In the genomic region with DNA sequence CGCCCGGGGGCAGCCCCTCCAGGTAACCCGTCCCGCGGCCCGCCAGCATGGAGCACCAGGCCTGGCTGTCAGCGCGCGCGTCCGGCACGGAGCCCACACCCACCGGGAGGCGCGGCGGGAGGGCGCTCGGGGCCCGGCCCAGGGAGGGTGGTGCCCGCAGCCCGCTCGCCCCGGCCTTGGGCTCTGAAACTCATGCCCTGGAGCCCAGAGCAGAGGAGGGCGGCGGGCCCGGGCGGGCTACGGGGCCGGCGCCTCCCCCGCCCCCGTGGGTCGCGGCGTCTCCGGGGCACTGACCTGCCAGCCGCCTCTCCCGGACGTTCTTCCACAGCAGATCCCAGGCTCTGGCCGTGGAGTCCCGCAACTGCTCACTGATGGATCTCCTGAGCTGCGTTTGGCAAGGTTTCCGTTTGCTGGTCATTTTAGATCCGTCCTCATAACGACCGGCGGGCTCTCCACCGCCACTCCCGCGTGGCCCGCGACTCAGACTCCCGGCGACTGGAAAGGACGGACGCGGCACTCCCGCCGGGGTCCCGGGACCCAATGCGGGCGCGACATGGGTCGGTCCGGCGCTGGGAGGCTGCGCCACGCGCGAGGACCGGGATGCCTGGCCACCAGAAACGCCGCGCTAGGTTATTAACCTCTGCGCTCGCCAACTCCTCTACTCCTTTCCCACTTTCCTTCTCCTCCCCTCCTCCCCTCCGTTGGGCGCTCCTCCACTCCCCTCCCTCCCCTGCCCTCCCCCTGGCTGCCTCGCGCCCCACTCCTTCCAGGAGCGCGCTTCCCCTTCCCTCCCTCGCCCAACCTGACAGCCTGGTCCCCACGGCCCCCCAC, we compare ENCODE assay signal across 8 cellular contexts.
DNase-seq lines count a peak whose midpoint lies in the region; ATAC-seq and TF ChIP-seq lines count a peak whose summit lies in the region.

No MANE protein-coding gene starts in this region.

- peak overlapping the region; percentile 79 to 80 for H4K8ac ChIP-seq in IMR-90 (ENCODE audit: low read depth in 2 of 2, low read length in 2 of 2)

- dilution Hi-C loops in IMR-90 (cut with HindIII; ENCODE audit: low sequenced_read_pairs, unreplicated experiment), result no loop called here

- peak overlapping the region; percentile 92 for H3K4ac ChIP-seq in IMR-90 (ENCODE audit: low read depth, low read length)

- peak overlapping the region; percentile 93 for H2BK5ac ChIP-seq in IMR-90 (ENCODE audit: low read depth, low read length, poor library complexity, severe bottlenecking)

- H2BK20ac ChIP-seq in IMR-90 (ENCODE audit: low read depth, low read length), result peak overlapping the region; percentile 95

- H3K9me3 Mint-ChIP-seq in endothelial cell (ENCODE audit: unreplicated experiment), result no peaks in the 10 kb centered on the region
- no peaks in the 10 kb centered on the region for H3K9me3 Mint-ChIP-seq in CD8-positive, alpha-beta memory T cell

- intact Hi-C loops in IMR-90 (cut with micrococcal nuclease), result loop anchor here (1.0 to 5.0 kb wide), 3 partner anchors 123 to 192 kb away; no protein-coding TSS in a partner anchor

- CTCF ChIA-PET in IMR-90 (lab: Yijun Ruan, JAX), result no interaction called here
- CTCF ChIA-PET in CD8-positive, alpha-beta memory T cell (lab: Charles Lee), result no interaction called here

- POLR2A ChIA-PET in IMR-90 (lab: Charles Lee; ENCODE audit: unreplicated experiment), result interaction anchor here (0.7 kb wide), 1 partner anchor 46 kb away, joined by 12 read pairs; no protein-coding TSS in a partner anchor
- POLR2A ChIA-PET in CD8-positive, alpha-beta memory T cell (lab: Charles Lee), result no interaction called here

- in situ Hi-C loops in IMR-90 (cut with MboI; ENCODE audit: low sequenced_read_pairs), result loop anchor here (10.0 kb wide), 1 partner anchor 185 kb away; no protein-coding TSS in a partner anchor

- TF ChIP-seq CTCF in IMR-90 (conservative IDR thresholded peaks at IDR 0.05; ENCODE audit: low read depth, low read length) (no peak), endothelial cell (IDR thresholded peaks at IDR 0.05; ENCODE audit: unreplicated experiment) (no peak), upper lobe of left lung (IDR thresholded peaks at IDR 0.05) (peak in 1 of 6 experiments; percentile 5)

- ATAC-seq in IMR-90 (ENCODE audit: low read depth) (peak; percentile 70), upper lobe of left lung (ENCODE audit: low FRiP score in 2 of 2) (peak; percentile 78 to 86)

- peak overlapping the region; percentile 96 for H3K9ac ChIP-seq in IMR-90 (ENCODE audit: low read depth, low read length)

- H3K27me3 Mint-ChIP-seq in endothelial cell (ENCODE audit: unreplicated experiment), result peaks cover 5% of the 10 kb centered on the region
- H3K27me3 Mint-ChIP-seq in CD8-positive, alpha-beta memory T cell, result peaks cover 25 to 56% of the 10 kb centered on the region in 2 donors

- TF ChIP-seq POLR2A in IMR-90 (IDR thresholded peaks at IDR 0.05; ENCODE audit: low read depth, low read length), result no peak; the same call in 1 of the 2 replicates
- peak in 2 of 4 donors; percentile 70 for TF ChIP-seq POLR2A in upper lobe of left lung (IDR thresholded peaks at IDR 0.05)

- peaks cover 18 to 45% of the 10 kb centered on the region in 2 experiments for H3K79me1 ChIP-seq in IMR-90 (ENCODE audit: low read depth in 1 of 2, low read length in 2 of 2)

- peaks cover 36% of the 10 kb centered on the region for H3K79me2 ChIP-seq in ACC112 (ENCODE audit: control insufficient read depth, insufficient read depth, low read length, unreplicated experiment)

- H3K36me3 Mint-ChIP-seq in endothelial cell (ENCODE audit: low read depth, unreplicated experiment), result peaks cover 18% of the 10 kb centered on the region
- peaks cover 0 to 3% (median 0%) of the 10 kb centered on the region in 3 donors for H3K36me3 Mint-ChIP-seq in CD8-positive, alpha-beta memory T cell

- peak overlapping the region; percentile 95 for H3K56ac ChIP-seq in IMR-90 (ENCODE audit: extremely low read depth, insufficient read depth, low read length)

- peak overlapping the region; percentile 97 for H3K14ac ChIP-seq in IMR-90 (replicated peaks; ENCODE audit: low read depth, low read length)

- H4K91ac ChIP-seq in IMR-90 (ENCODE audit: insufficient read depth, low read depth, low read length), result peak overlapping the region; percentile 96

- peak overlapping the region; percentile 94; the same call in 2 of the 3 replicates for H2BK15ac ChIP-seq in IMR-90 (ENCODE audit: low read depth, low read length)

- H3K18ac ChIP-seq in IMR-90 (ENCODE audit: low read depth, low read length), result peak overlapping the region; percentile 97

- H3K36me3 ChIP-seq in ACC112 (ENCODE audit: insufficient read depth, low read length), result no peaks in the 10 kb centered on the region
- H3K36me3 ChIP-seq in IMR-90 (ENCODE audit: control insufficient read depth, insufficient read depth, low read length), result peaks cover 6% of the 10 kb centered on the region; the same call in 1 of the 2 replicates
- H3K36me3 ChIP-seq in mesodermal cell (ENCODE audit: control insufficient read depth, insufficient read depth, low read length), result no peaks in the 10 kb centered on the region
- no peaks in the 10 kb centered on the region for H3K36me3 ChIP-seq in upper lobe of left lung
- H3K36me3 ChIP-seq in CD8-positive, alpha-beta memory T cell (ENCODE audit: insufficient read depth, low read length), result no peaks in the 10 kb centered on the region

- peak overlapping the region; percentile 98 for H3K23ac ChIP-seq in IMR-90 (ENCODE audit: low read depth, low read length)

- peaks cover 56% of the 10 kb centered on the region for H3K4me1 Mint-ChIP-seq in endothelial cell (ENCODE audit: unreplicated experiment)
- H3K4me1 Mint-ChIP-seq in CD8-positive, alpha-beta memory T cell, result peaks cover 1 to 4% (median 4%) of the 10 kb centered on the region in 3 donors

- peak overlapping the region; percentile 51 for H3K27ac ChIP-seq in ACC112 (ENCODE audit: low read depth, low read length)
- peak overlapping the region; percentile 95 for H3K27ac ChIP-seq in IMR-90 (ENCODE audit: insufficient read depth, low read length)
- no peak overlapping the region for H3K27ac ChIP-seq in mesodermal cell (ENCODE audit: low read depth, low read length, severe bottlenecking)
- H3K27ac ChIP-seq in upper lobe of left lung, result peak overlapping the region; percentile 87 to 94 (median 89)
- H3K27ac ChIP-seq in CD8-positive, alpha-beta memory T cell (ENCODE audit: low read depth, low read length), result no peak overlapping the region

- 0% methylated on average over 55 of the region's 84 CpGs; no CpG with 5 or more reads in 1 of the 2 experiments for WGBS in IMR-90 (ENCODE audit: extremely low coverage in 2 of 2, insufficient read length in 1 of 2), 2 experiments
- WGBS in mesodermal cell (ENCODE audit: insufficient coverage in 2 of 2), 2 experiments, result 1% methylated on average over 74 to 82 of the region's 84 CpGs
- WGBS in upper lobe of left lung, 2 donors, result 1 to 2% methylated on average over 39 to 41 of the region's 84 CpGs

- no peak for TF ChIP-seq RAD21 in IMR-90 (IDR thresholded peaks at IDR 0.05; ENCODE audit: low read length)

- peak overlapping the region; percentile 95 for H2AK9ac ChIP-seq in IMR-90 (replicated peaks; ENCODE audit: low read depth, low read length, poor library complexity)

- peak overlapping the region; percentile 95 for H2BK120ac ChIP-seq in IMR-90 (ENCODE audit: low read depth, low read length)

- H3K4me2 ChIP-seq in IMR-90 (ENCODE audit: low read depth, low read length), result peak overlapping the region; percentile 94

- H3K9me3 ChIP-seq in IMR-90 (ENCODE audit: control insufficient read depth, insufficient read depth, low read length), result no peaks in the 10 kb centered on the region
- H3K9me3 ChIP-seq in mesodermal cell (ENCODE audit: control insufficient read depth, low read length), result no peaks in the 10 kb centered on the region
- H3K9me3 ChIP-seq in upper lobe of left lung, result no peaks in the 10 kb centered on the region
- no peaks in the 10 kb centered on the region for H3K9me3 ChIP-seq in CD8-positive, alpha-beta memory T cell (ENCODE audit: low read length)

- peak overlapping the region; percentile 98 for H3K4me3 Mint-ChIP-seq in endothelial cell (ENCODE audit: unreplicated experiment)
- no peak overlapping the region for H3K4me3 Mint-ChIP-seq in CD8-positive, alpha-beta memory T cell

- H3K9me1 ChIP-seq in IMR-90 (ENCODE audit: insufficient read depth, low read length), result peaks cover 15% of the 10 kb centered on the region

- no TSS peak for BruUV-seq in IMR-90 (replicated peaks; lab: Mats Ljungman, UMichigan)

- H3K4me1 ChIP-seq in ACC112 (ENCODE audit: control insufficient read depth, insufficient read depth, low read length, unreplicated experiment) (peaks cover 17% of the 10 kb centered on the region), IMR-90 (ENCODE audit: control insufficient read depth, insufficient read depth, low read length) (peaks cover 12% of the 10 kb centered on the region), mesodermal cell (ENCODE audit: control insufficient read depth, insufficient read depth, low read length, poor library complexity, severe bottlenecking) (no peaks in the 10 kb centered on the region), upper lobe of left lung (peaks cover 17 to 54% (median 26%) of the 10 kb centered on the region in 4 donors)
- H3K4me1 ChIP-seq in CD8-positive, alpha-beta memory T cell (ENCODE audit: insufficient read depth, low read length), result no peaks in the 10 kb centered on the region

- peak overlapping the region; percentile 98 for H3K27ac Mint-ChIP-seq in endothelial cell (ENCODE audit: unreplicated experiment)
- no peak overlapping the region for H3K27ac Mint-ChIP-seq in CD8-positive, alpha-beta memory T cell

- H3K27me3 ChIP-seq in ACC112 (ENCODE audit: insufficient read depth, low read length) (no peaks in the 10 kb centered on the region), IMR-90 (ENCODE audit: control insufficient read depth, insufficient read depth, low read length) (no peaks in the 10 kb centered on the region), upper lobe of left lung (no peaks in the 10 kb centered on the region)
- H3K27me3 ChIP-seq in CD8-positive, alpha-beta memory T cell (ENCODE audit: insufficient read depth, low read length, poor library complexity, severe bottlenecking), result peaks cover 6% of the 10 kb centered on the region

- TF ChIP-seq EP300 in upper lobe of left lung (IDR thresholded peaks at IDR 0.05), result no peak

- H4K5ac ChIP-seq in IMR-90 (ENCODE audit: low read depth, low read length), result peak overlapping the region; percentile 91

- peak overlapping the region; percentile 78 for H2AFZ ChIP-seq in ACC112 (ENCODE audit: low read length, unreplicated experiment)
- H2AFZ ChIP-seq in IMR-90 (replicated peaks; ENCODE audit: low read length, poor library complexity), result peak overlapping the region; percentile 95

- peak overlapping the region; percentile 96 for H2AK5ac ChIP-seq in IMR-90 (ENCODE audit: low read depth, low read length)

- DNase-seq in IMR-90 (peak; percentile 39), endothelial cell (ENCODE audit: low spot score) (peak; percentile 56), upper lobe of left lung (peak; percentile 45 to 93), NCI-H2107 treated with DMSO at 0.1 percent for 48 hours (lab: John Stamatoyannopoulos, UW; ENCODE audit: unreplicated experiment) (no peak), SIG-M5 treated with dmso at 0.1 percent for 504 hours (lab: John Stamatoyannopoulos, UW; ENCODE audit: unreplicated experiment) (no peak)
- DNase-seq in CD8-positive, alpha-beta memory T cell, result no peak

- peak overlapping the region; percentile 93 for H3K4me3 ChIP-seq in ACC112 (ENCODE audit: low read depth, low read length)
- peak overlapping the region; percentile 97 for H3K4me3 ChIP-seq in IMR-90 (ENCODE audit: insufficient read depth, low read depth, low read length)
- H3K4me3 ChIP-seq in mesodermal cell (ENCODE audit: extremely low read depth, insufficient read depth, low read length, poor library complexity, severe bottlenecking), result peak overlapping the region; percentile 58
- H3K4me3 ChIP-seq in upper lobe of left lung, result peak overlapping the region; percentile 63 to 83 (median 76)
- no peak overlapping the region for H3K4me3 ChIP-seq in CD8-positive, alpha-beta memory T cell (ENCODE audit: low read length)

- 0 out of 2 replicates have a peak, but pooled peaks cover 11% of the 10 kb centered on the region for H4K20me1 ChIP-seq in IMR-90 (ENCODE audit: insufficient read depth, low read length)

Comparison
In these comparisons a context has a peak if more than half of its experiments do, and no peak if none do; other contexts are left out.
1. H3K27ac ChIP-seq: peak in ACC112 (single experiment), IMR-90 (single experiment) and upper lobe of left lung (4 of 4); none in mesodermal cell (single experiment) and CD8-positive, alpha-beta memory T cell (single experiment).
2. DNase-seq: peak in IMR-90 (single experiment), endothelial cell (single experiment) and upper lobe of left lung (2 of 2); none in NCI-H2107 treated with DMSO at 0.1 percent for 48 hours (single experiment), CD8-positive, alpha-beta memory T cell (0 of 5) and SIG-M5 treated with dmso at 0.1 percent for 504 hours (single experiment).